ENCODE assay signal across 4 cellular contexts in genomic region chr19:47101116-47101515, GRCh38.
TF ChIP-seq lines count a peak whose summit lies in the region.

No MANE protein-coding gene starts in this region.

TF ChIP-seq in HEK293, 187 proteins besides CTCF, POLR2A, EP300 and RAD21:
- peak; percentile 29; the same call in 1 of the 2 replicates for TF ChIP-seq ZNF121 (tag by site-specific recombination; IDR thresholded peaks at IDR 0.05)

TF ChIP-seq in WTC11, 78 proteins besides CTCF, POLR2A, EP300 and RAD21:
- peak; percentile 97 for TF ChIP-seq ZNF121 (CRISPR knock-in tag; IDR thresholded peaks at IDR 0.05)
TF ChIP-seq in WTC11: peak in this region for 1; not testable (repeated sequence) for 77.

TF ChIP-seq in K562, 482 proteins besides CTCF, POLR2A, EP300 and RAD21:
- peak; percentile 54 for TF ChIP-seq ZNF121 (CRISPR knock-in tag; conservative IDR thresholded peaks at IDR 0.05)

TF ChIP-seq in HepG2, 621 proteins besides CTCF, POLR2A, EP300 and RAD21:
- peak; percentile 71; the same call in 1 of the 2 replicates for TF ChIP-seq ZNF121 (CRISPR knock-in tag; IDR thresholded peaks at IDR 0.05)
